In the genomic region with DNA sequence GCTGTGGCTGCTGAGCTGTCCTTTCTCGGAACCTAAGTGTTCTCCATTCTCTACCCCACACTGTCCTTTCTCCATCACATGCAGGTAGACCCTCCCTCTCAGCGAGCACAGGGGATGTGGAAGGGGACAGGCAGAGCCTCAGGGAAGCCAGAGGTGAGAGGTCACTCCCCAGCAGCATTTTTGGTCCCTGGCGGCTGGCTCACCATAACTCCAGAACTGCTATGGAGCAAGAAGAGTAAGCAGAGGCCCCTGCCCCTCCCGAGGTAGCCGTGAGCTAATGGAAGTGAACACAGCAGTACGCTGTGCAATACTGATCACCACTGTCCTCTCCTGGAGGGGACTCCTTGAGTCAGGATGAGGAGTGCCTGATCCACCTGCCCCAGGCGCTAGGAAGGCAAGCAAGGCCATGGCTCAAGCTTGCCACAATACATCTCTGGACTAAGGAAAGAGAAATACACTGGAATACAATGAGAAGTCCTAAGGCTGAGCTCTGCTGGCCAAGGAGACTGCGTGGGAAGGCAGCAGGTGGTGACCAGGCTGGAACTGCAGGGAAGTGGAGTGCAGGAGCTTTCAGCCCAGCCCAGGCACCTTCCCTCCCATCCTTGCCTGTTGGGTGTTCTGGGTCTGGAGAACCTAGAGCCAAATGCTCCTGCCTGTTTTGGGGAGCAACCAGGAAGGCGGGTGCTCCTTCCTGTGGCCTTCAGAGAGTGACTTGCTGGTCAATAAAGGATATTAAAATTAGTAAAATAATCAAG, we compare ENCODE assay signal across 9 cellular contexts.
A peak's percentile ranks its signal among the peaks of the same experiment; 100 is the strongest.
DNase-seq lines count a peak whose midpoint lies in the region; ATAC-seq, FAIRE-seq and TF ChIP-seq lines count a peak whose summit lies in the region.
"Had no signal": no experiment of that assay in that cellular context is flagged by ENCODE, and none has a peak within 500 bp of the region (broad histone marks: within the 10 kb centered on the region; RNA-seq: fewer than 3 reads in every experiment).

No MANE protein-coding gene starts in this region.

- TF ChIP-seq POLR2A in HepG2 (IDR thresholded peaks at IDR 0.05; ENCODE audit: insufficient read depth in 1 of 2, low read depth in 2 of 2, low read length in 2 of 2) (no peak), right lobe of liver (IDR thresholded peaks at IDR 0.05) (no peak), prostate gland (IDR thresholded peaks at IDR 0.05) (no peak), vagina (IDR thresholded peaks at IDR 0.05) (no peak)

- no peak for TF ChIP-seq RAD21 in HepG2 (CRISPR knock-in tag; IDR thresholded peaks at IDR 0.05)

- H3K27me3 ChIP-seq in HepG2 (ENCODE audit: control insufficient read depth in 1 of 2, insufficient read depth in 2 of 2, low read length in 2 of 2) = peaks cover 4 to 33% of the 10 kb centered on the region in 2 experiments; a peak in 3 of 5 replicates
- H3K27me3 ChIP-seq in right lobe of liver = no peaks in the 10 kb centered on the region
- no peaks in the 10 kb centered on the region for H3K27me3 ChIP-seq in right atrium auricular region
- no peaks in the 10 kb centered on the region for H3K27me3 ChIP-seq in prostate gland (replicated peaks; ENCODE audit: insufficient read depth)
- no peaks in the 10 kb centered on the region for H3K27me3 ChIP-seq in vagina

- 8% methylated on average over 9 of the region's 9 CpGs for WGBS in HepG2 (ENCODE audit: low lambda C conversion rate)
- 60% methylated on average over 6 of the region's 9 CpGs for WGBS in right lobe of liver (ENCODE audit: insufficient coverage, low coverage, low lambda C conversion rate, missing lambda C conversion rate)
- WGBS in prostate gland = 72% methylated on average over 9 of the region's 9 CpGs

- no peak for TF ChIP-seq CTCF in HepG2 (CRISPR knock-in tag; IDR thresholded peaks at IDR 0.05)
- TF ChIP-seq CTCF in right lobe of liver (IDR thresholded peaks at IDR 0.05) = no peak
- TF ChIP-seq CTCF in right atrium auricular region (IDR thresholded peaks at IDR 0.05) = no peak
- TF ChIP-seq CTCF in prostate gland (IDR thresholded peaks at IDR 0.05) = no peak
- no peak for TF ChIP-seq CTCF in vagina (IDR thresholded peaks at IDR 0.05)

- H3K9ac ChIP-seq in HepG2 (ENCODE audit: insufficient read depth, low read depth, low read length) = no peak overlapping the region

- H3K27ac ChIP-seq in HepG2 (ENCODE audit: extremely low read length, insufficient read depth, low read length) = no peak overlapping the region
- no peak overlapping the region for H3K27ac ChIP-seq in right lobe of liver
- H3K27ac ChIP-seq in right atrium auricular region = peak overlapping the region; percentile 72 to 82
- peak overlapping the region; percentile 10 to 39 for H3K27ac ChIP-seq in prostate gland
- H3K27ac ChIP-seq in vagina = peak overlapping the region; percentile 77

- no peak overlapping the region for H3K4me2 ChIP-seq in HepG2 (ENCODE audit: low read depth, low read length)

- ATAC-seq in HepG2 = 0 out of 3 replicates have a peak, but pooled peaks have one; percentile 11
- no peak for ATAC-seq in right lobe of liver

- DNase-seq in HepG2 (ENCODE audit: low spot score) (no peak), right lobe of liver (no peak), right atrium auricular region (ENCODE audit: low spot score) (no peak), prostate gland (ENCODE audit: low spot score) (no peak), vagina (ENCODE audit: extremely low spot score in 2 of 2) (no peak), dermis blood vessel endothelial cell (no peak), HuH-7.5 (ENCODE audit: low spot score) (no peak), SKM-1 treated with dmso at 0.1 percent for 144 hours (lab: John Stamatoyannopoulos, UW; ENCODE audit: unreplicated experiment) (no peak)

- H3K36me3 ChIP-seq in HepG2 (replicated peaks in 1 of 2; ENCODE audit: control insufficient read depth in 1 of 2, insufficient read depth in 2 of 2, low read length in 2 of 2) (no peaks in the 10 kb centered on the region), right lobe of liver (no peaks in the 10 kb centered on the region), right atrium auricular region (no peaks in the 10 kb centered on the region), prostate gland (no peaks in the 10 kb centered on the region), vagina (no peaks in the 10 kb centered on the region)

- H3K4me1 ChIP-seq in HepG2 (ENCODE audit: insufficient read depth, low read length) = no peaks in the 10 kb centered on the region
- no peaks in the 10 kb centered on the region for H3K4me1 ChIP-seq in right lobe of liver
- peaks cover 0 to 87% of the 10 kb centered on the region in 2 donors for H3K4me1 ChIP-seq in right atrium auricular region
- no peaks in the 10 kb centered on the region for H3K4me1 ChIP-seq in prostate gland (replicated peaks)
- H3K4me1 ChIP-seq in vagina = peaks cover 56% of the 10 kb centered on the region

- no peak overlapping the region for H2AFZ ChIP-seq in HepG2 (ENCODE audit: low read length)

- intact Hi-C loops in HepG2 (cut with micrococcal nuclease; ENCODE audit: unreplicated experiment) = no loop called here
- intact Hi-C loops in right lobe of liver (cut with DNase I) = no loop called here
- intact Hi-C loops in prostate gland (cut with DNase I) = loop anchor here (10.0 kb wide), 1 partner anchor 323 kb away; no protein-coding TSS in a partner anchor
- intact Hi-C loops in vagina (cut with DNase I) = loop anchor here (5.0 to 10.0 kb wide), 2 partner anchors 35 to 317 kb away; no protein-coding TSS in a partner anchor

- no peaks in the 10 kb centered on the region for H4K20me1 ChIP-seq in HepG2 (ENCODE audit: insufficient read depth, low read length)

- in situ Hi-C loops in HepG2 (cut with HindIII; ENCODE audit: extremely low pct_ligation_motif_present, low pct_unique_long_range_greater_than_20kb) = loop anchor here (5.0 to 25.0 kb wide), 2 partner anchors 280 to 340 kb away; no protein-coding TSS in a partner anchor

- no peaks in the 10 kb centered on the region for H3K79me2 ChIP-seq in HepG2 (ENCODE audit: insufficient read depth, low read length)

- POLR2A ChIA-PET in HepG2 (lab: Yijun Ruan, JAX) = no interaction called here

- H3K4me3 ChIP-seq in HepG2 (replicated peaks in 1 of 3; ENCODE audit: insufficient read depth in 1 of 3, low read depth in 2 of 3, low read length in 3 of 3) = no peak overlapping the region
- H3K4me3 ChIP-seq in right lobe of liver = no peak overlapping the region
- H3K4me3 ChIP-seq in right atrium auricular region = no peak overlapping the region
- no peak overlapping the region for H3K4me3 ChIP-seq in prostate gland
- H3K4me3 ChIP-seq in vagina = no peak overlapping the region

- CTCF ChIA-PET in HepG2 (lab: Yijun Ruan, JAX; ENCODE audit: low intra/inter-chr PET ratio, low total read pairs) = interaction anchor here (1.7 kb wide), 1 partner anchor 341 kb away, joined by 13 read pairs; no protein-coding TSS in a partner anchor

- BruUV-seq in HepG2 (replicated peaks; lab: Mats Ljungman, UMichigan) = no TSS peak

- no peaks in the 10 kb centered on the region for H3K9me3 ChIP-seq in HepG2 (ENCODE audit: low read length)
- no peaks in the 10 kb centered on the region for H3K9me3 ChIP-seq in right lobe of liver
- no peaks in the 10 kb centered on the region for H3K9me3 ChIP-seq in right atrium auricular region
- H3K9me3 ChIP-seq in prostate gland = no peaks in the 10 kb centered on the region
- no peaks in the 10 kb centered on the region for H3K9me3 ChIP-seq in vagina

- no peak for FAIRE-seq in HepG2 (lab: Jason Lieb, UNC)
- FAIRE-seq: small intestine had no signal

- TF ChIP-seq EP300 in HepG2 (IDR thresholded peaks at IDR 0.05; ENCODE audit: low read depth in 2 of 2, low read length in 2 of 2) (no peak), HepG2 (CRISPR knock-in tag; IDR thresholded peaks at IDR 0.05; ENCODE audit: borderline replicate concordance) (no peak)

TF ChIP-seq in HepG2, 621 proteins besides CTCF, POLR2A, EP300 and RAD21 (continues in another document):
- TF ChIP-seq ISX (CRISPR knock-in tag; conservative IDR thresholded peaks at IDR 0.05) (no peak), ZNF558 (CRISPR knock-in tag; IDR thresholded peaks at IDR 0.05; ENCODE audit: borderline replicate concordance) (no peak), SIN3A (IDR thresholded peaks at IDR 0.05; ENCODE audit: borderline replicate concordance, low read depth, low read length) (no peak), ZNF337 (CRISPR knock-in tag; IDR thresholded peaks at IDR 0.05; ENCODE audit: borderline replicate concordance, low read depth) (no peak), PHF5A (CRISPR knock-in tag; IDR thresholded peaks at IDR 0.05; ENCODE audit: low read depth, unreplicated experiment) (no peak), MAFF (IDR thresholded peaks at IDR 0.05; ENCODE audit: low read depth, low read length) (no peak), NFKBIZ (CRISPR knock-in tag; IDR thresholded peaks at IDR 0.05) (no peak)
- TF ChIP-seq, protein P1, sequence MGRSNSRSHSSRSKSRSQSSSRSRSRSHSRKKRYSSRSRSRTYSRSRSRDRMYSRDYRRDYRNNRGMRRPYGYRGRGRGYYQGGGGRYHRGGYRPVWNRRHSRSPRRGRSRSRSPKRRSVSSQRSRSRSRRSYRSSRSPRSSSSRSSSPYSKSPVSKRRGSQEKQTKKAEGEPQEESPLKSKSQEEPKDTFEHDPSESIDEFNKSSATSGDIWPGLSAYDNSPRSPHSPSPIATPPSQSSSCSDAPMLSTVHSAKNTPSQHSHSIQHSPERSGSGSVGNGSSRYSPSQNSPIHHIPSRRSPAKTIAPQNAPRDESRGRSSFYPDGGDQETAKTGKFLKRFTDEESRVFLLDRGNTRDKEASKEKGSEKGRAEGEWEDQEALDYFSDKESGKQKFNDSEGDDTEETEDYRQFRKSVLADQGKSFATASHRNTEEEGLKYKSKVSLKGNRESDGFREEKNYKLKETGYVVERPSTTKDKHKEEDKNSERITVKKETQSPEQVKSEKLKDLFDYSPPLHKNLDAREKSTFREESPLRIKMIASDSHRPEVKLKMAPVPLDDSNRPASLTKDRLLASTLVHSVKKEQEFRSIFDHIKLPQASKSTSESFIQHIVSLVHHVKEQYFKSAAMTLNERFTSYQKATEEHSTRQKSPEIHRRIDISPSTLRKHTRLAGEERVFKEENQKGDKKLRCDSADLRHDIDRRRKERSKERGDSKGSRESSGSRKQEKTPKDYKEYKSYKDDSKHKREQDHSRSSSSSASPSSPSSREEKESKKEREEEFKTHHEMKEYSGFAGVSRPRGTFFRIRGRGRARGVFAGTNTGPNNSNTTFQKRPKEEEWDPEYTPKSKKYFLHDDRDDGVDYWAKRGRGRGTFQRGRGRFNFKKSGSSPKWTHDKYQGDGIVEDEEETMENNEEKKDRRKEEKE (IDR thresholded peaks at IDR 0.05) = no peak

Comparison
In these comparisons a context has a peak if more than half of its experiments do, and no peak if none do; other contexts are left out.
1. H3K27ac ChIP-seq: peak in right atrium auricular region (2 of 2), prostate gland (2 of 2) and vagina (single experiment); none in HepG2 (single experiment) and right lobe of liver (0 of 3).
2. intact Hi-C loops: an anchor here in prostate gland (10.0 kb wide) and vagina (5.0 to 10.0 kb wide); none called in HepG2 and right lobe of liver.